In the genomic region with DNA sequence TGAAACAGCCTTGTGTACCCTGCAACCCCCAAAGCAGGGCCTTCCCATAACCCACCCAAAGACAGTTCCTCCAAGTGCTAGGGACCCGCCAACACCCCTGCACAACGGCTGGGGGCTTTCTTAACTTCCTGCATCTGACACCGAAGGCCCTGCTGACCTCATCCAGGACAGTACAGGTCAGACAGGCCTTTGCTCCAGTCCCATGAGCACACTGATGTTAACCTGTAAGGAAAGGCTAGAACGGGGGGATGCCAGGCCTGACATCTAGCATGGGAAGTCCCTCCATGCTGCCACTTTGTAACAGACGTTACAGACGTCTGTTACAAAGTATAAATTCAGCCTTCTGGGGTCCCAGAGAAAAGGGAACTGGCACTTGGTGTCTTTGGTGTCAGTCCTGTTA, we compare ENCODE assay signal across 25 cellular contexts.
"Had no signal": no experiment of that assay in that cellular context is flagged by ENCODE, and none has a peak within 500 bp of the region (broad histone marks: within the 10 kb centered on the region; RNA-seq: fewer than 3 reads in every experiment).

No MANE protein-coding gene starts in this region.

- H3K4me3 Mint-ChIP-seq: activated CD8-positive, alpha-beta memory T cell treated with anti-CD3 and anti-CD28 coated beads, Interleukin-2, amount 10 ng/mL, durations not matched to agents 7 days and 5 days; activated CD8-positive, alpha-beta T cell treated with anti-CD3 and anti-CD28 coated beads for 36 hours; effector memory CD8-positive, alpha-beta T cell; naive thymus-derived CD8-positive, alpha-beta T cell; neural progenitor cell had no signal

- H3K4me3 ChIP-seq: esophagus muscularis mucosa, gastrocnemius medialis, left lung, lung, neural progenitor cell, thyroid gland had no signal

- H3K4me1 ChIP-seq: left lung had no signal

- H3K27ac ChIP-seq: brain microvascular endothelial cell, esophagus muscularis mucosa, gastrocnemius medialis, left lung, neural progenitor cell had no signal

- ATAC-seq: activated CD8-positive, alpha-beta memory T cell treated with anti-CD3 and anti-CD28 coated beads, Interleukin-2, amount 10 ng/mL, durations not matched to agents 7 days and 5 days; activated CD8-positive, alpha-beta T cell treated with anti-CD3 and anti-CD28 coated beads for 36 hours; activated naive CD4-positive, alpha-beta T cell treated with anti-CD3 and anti-CD28 coated beads, Interleukin-2, amount 50 U/mL, for 72 hours; effector memory CD8-positive, alpha-beta T cell; gastrocnemius medialis; left lung; naive thymus-derived CD8-positive, alpha-beta T cell had no signal

- H3K27me3 Mint-ChIP-seq: activated CD8-positive, alpha-beta memory T cell treated with anti-CD3 and anti-CD28 coated beads, Interleukin-2, amount 10 ng/mL, durations not matched to agents 7 days and 5 days; activated CD8-positive, alpha-beta T cell treated with anti-CD3 and anti-CD28 coated beads for 36 hours; effector memory CD8-positive, alpha-beta T cell; naive thymus-derived CD8-positive, alpha-beta T cell had no signal

- H3K36me3 Mint-ChIP-seq: activated CD8-positive, alpha-beta memory T cell treated with anti-CD3 and anti-CD28 coated beads, Interleukin-2, amount 10 ng/mL, durations not matched to agents 7 days and 5 days; neural progenitor cell had no signal

- H3K36me3 ChIP-seq: brain microvascular endothelial cell, esophagus muscularis mucosa, gastrocnemius medialis, left lung, neural progenitor cell, thyroid gland had no signal

- H3K9me3 ChIP-seq: esophagus muscularis mucosa, gastrocnemius medialis, left lung, thyroid gland had no signal

- H3K27ac Mint-ChIP-seq: activated CD8-positive, alpha-beta memory T cell treated with anti-CD3 and anti-CD28 coated beads, Interleukin-2, amount 10 ng/mL, durations not matched to agents 7 days and 5 days; activated CD8-positive, alpha-beta T cell treated with anti-CD3 and anti-CD28 coated beads for 36 hours; effector memory CD8-positive, alpha-beta T cell; neural progenitor cell had no signal

- DNase-seq: activated CD4-positive, alpha-beta T cell treated with anti-CD3 and anti-CD28 coated beads for 4 hours; activated CD4-positive, CD25-positive, alpha-beta regulatory T cell; activated CD8-positive, alpha-beta memory T cell treated with anti-CD3 and anti-CD28 coated beads, Interleukin-2, amount 10 ng/mL, durations not matched to agents 7 days and 5 days; activated CD8-positive, alpha-beta T cell treated with anti-CD3 and anti-CD28 coated beads for 36 hours; activated T-cell treated with anti-CD3 and anti-CD28 coated beads for 4 hours; aorta; brain microvascular endothelial cell; central memory CD4-positive, alpha-beta T cell; effector memory CD8-positive, alpha-beta T cell; gastrocnemius medialis; kidney glomerular epithelial cell; left lung; retina; stimulated activated CD4-positive, alpha-beta T cell treated with anti-CD3 and anti-CD28 coated beads, Interleukin-2, amount 100 ng/mL, for 48 hours; stimulated activated CD8-positive, alpha-beta memory T cell treated with anti-CD3 and anti-CD28 coated beads, Interleukin-4, amount 100 ng/mL, for 48 hours; stimulated activated naive CD4-positive, alpha-beta T cell treated with Interleukin-2 at 50 U/mL for 16 hours; T-helper 9 cell; thyroid gland had no signal

- H3K4me2 ChIP-seq: neural progenitor cell had no signal

- FAIRE-seq: colon, endothelial cell of umbilical vein had no signal

- H3K27me3 ChIP-seq: brain microvascular endothelial cell, esophagus muscularis mucosa, gastrocnemius medialis, left lung, thyroid gland had no signal

- H3K9ac ChIP-seq: neural progenitor cell had no signal

- H3K9me3 Mint-ChIP-seq: activated CD8-positive, alpha-beta T cell treated with anti-CD3 and anti-CD28 coated beads for 36 hours; effector memory CD8-positive, alpha-beta T cell had no signal
